In the genomic region with DNA sequence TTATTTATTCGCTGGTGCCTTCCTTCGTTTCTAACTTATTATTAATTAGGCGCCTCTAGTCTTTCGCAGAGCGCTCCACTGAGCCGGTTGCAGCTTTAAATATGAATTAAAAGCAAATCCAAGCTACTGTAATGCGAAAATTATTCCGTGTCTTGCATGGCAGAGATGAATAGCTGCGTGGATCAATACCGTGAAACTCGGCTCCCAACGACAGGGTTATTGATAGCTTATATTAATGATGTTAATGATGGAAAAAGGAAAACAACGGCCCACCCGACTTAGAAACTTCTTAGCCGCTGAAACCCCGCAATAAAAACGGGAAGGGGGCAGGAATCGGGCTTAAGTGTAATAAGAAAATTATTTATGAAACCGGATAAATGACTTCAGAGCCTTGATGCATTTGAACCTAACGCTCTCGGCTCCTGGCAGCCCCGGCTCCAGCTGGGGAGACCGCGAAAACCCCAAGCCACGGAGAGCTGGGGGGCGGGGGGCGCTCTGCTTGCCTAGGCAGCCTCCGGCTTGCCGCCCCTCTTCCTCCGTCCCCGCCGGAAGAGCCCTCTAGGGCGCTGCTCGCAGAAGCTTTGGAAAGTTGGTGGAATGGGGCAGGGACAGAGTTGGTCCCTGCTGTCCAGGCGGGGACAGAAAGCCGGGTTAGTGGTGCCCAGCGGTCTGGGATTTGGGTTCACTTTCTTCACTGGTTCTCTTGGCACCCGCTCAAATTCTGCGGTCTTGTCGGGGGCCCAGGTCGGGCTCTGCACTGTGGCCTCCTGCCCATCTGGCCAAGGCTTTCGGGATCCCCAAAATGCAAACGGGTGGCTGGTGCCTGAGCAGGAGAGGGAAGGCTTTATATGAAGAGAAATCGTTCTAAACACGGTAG, we compare ENCODE assay signal across 24 cellular contexts. TPM values are rescaled to one million over a fixed set of nuclear protein-coding genes. Genes with fewer than 3 reads are reported as not detected.
A peak's percentile ranks its signal among the peaks of the same experiment; 100 is the strongest.
DNase-seq lines count a peak whose midpoint lies in the region; ATAC-seq and TF ChIP-seq lines count a peak whose summit lies in the region.
"Had no signal": no experiment of that assay in that cellular context is flagged by ENCODE, and none has a peak within 500 bp of the region (broad histone marks: within the 10 kb centered on the region; RNA-seq: fewer than 3 reads in every experiment).

No MANE protein-coding gene starts in this region.

- H2BK5ac ChIP-seq in neuronal stem cell (ENCODE audit: low read length): no peak overlapping the region

- H3K14ac ChIP-seq in neuronal stem cell (ENCODE audit: low read length): no peak overlapping the region

- H3K4me2 ChIP-seq in neuronal stem cell (ENCODE audit: insufficient read depth, low read length, poor library complexity, severe bottlenecking): peak overlapping the region; percentile 19

- no peak for ATAC-seq in activated CD8-positive, alpha-beta T cell treated with anti-CD3 and anti-CD28 coated beads, Interleukin-2, amount 10 ng/mL, durations not matched to agents 7 days and 5 days
- ATAC-seq: activated CD8-positive, alpha-beta T cell treated with anti-CD3 and anti-CD28 coated beads for 36 hours; Panc1; pancreas had no signal

- H3K4me1 Mint-ChIP-seq in glutamatergic neuron (ENCODE audit: low read depth, unreplicated experiment): peaks cover 37% of the 10 kb centered on the region
- H3K4me1 Mint-ChIP-seq in activated CD8-positive, alpha-beta T cell treated with anti-CD3 and anti-CD28 coated beads, Interleukin-2, amount 10 ng/mL, durations not matched to agents 7 days and 5 days (ENCODE audit: low read depth): peaks cover 7% of the 10 kb centered on the region

- peak; percentile 3 for DNase-seq in activated CD4-positive, alpha-beta T cell treated with anti-CD3 and anti-CD28 coated beads for 48 hours
- no peak for DNase-seq in activated CD4-positive, alpha-beta T cell treated with anti-CD3 and anti-CD28 coated beads, Interleukin-2, amount 50 U/mL, for 4 hours
- DNase-seq in glutamatergic neuron (no peak), neuronal stem cell (ENCODE audit: low spot score) (peak; percentile 15), substantia nigra (lab: John Stamatoyannopoulos, UW) (no peak)
- no peak for DNase-seq in activated CD8-positive, alpha-beta T cell treated with anti-CD3 and anti-CD28 coated beads, Interleukin-2, amount 10 ng/mL, durations not matched to agents 7 days and 5 days
- no peak for DNase-seq in stimulated activated CD4-positive, alpha-beta T cell treated with anti-CD3 and anti-CD28 coated beads, Interleukin-1b, Interleukin-23, amount 100 ng/mL, for 48 hours
- DNase-seq: activated CD8-positive, alpha-beta T cell treated with anti-CD3 and anti-CD28 coated beads for 36 hours; effector memory CD4-positive, alpha-beta T cell; GM23248; head of caudate nucleus; NCI-H1417; NCI-H2171 treated with DMSO at 0.1 percent for 48 hours; NCI-H774; small intestine had no signal

- H3K36me3 ChIP-seq in HUES64 (ENCODE audit: insufficient read depth, low read length): no peaks in the 10 kb centered on the region; the same call in 1 of the 2 replicates
- no peaks in the 10 kb centered on the region for H3K36me3 ChIP-seq in neuronal stem cell (replicated peaks in 1 of 2; ENCODE audit: control insufficient read depth in 2 of 2, insufficient read depth in 2 of 2, low read length in 2 of 2)
- H3K36me3 ChIP-seq: BLaER1 treated with 17β-estradiol and CSF1 and Interleukin-3, amounts not matched to agents 10 nM and 100 nM; pancreas had no signal

- H3K4me3 ChIP-seq in HUES64 (ENCODE audit: low read length) (peak overlapping the region; percentile 33), neuronal stem cell (ENCODE audit: low read length in 2 of 2) (no peak overlapping the region)
- H3K4me3 ChIP-seq: GM23248 had no signal

- no peak overlapping the region for H2AK5ac ChIP-seq in neuronal stem cell (ENCODE audit: low read depth, low read length)

- no peak overlapping the region for H3K23ac ChIP-seq in neuronal stem cell (ENCODE audit: low read depth, low read length, poor library complexity)

- peaks cover 80% of the 10 kb centered on the region for H3K4me1 ChIP-seq in HUES64 (ENCODE audit: insufficient read depth, low read length)
- peaks cover 5% of the 10 kb centered on the region in 2 donors for H3K4me1 ChIP-seq in neuronal stem cell (ENCODE audit: control insufficient read depth in 2 of 2, insufficient read depth in 1 of 2, low read depth in 1 of 2, low read length in 2 of 2)

- no peak overlapping the region for H2BK12ac ChIP-seq in neuronal stem cell (ENCODE audit: low read length)

- no peaks in the 10 kb centered on the region for H3K79me1 ChIP-seq in neuronal stem cell (ENCODE audit: low read depth, low read length)

- CTCF ChIA-PET in activated CD8-positive, alpha-beta T cell treated with anti-CD3 and anti-CD28 coated beads, Interleukin-2, amount 10 ng/mL, durations not matched to agents 7 days and 5 days (lab: Charles Lee): interaction anchor here (0.9 kb wide), 1 partner anchor 15 kb away, joined by 5 read pairs; no protein-coding TSS in a partner anchor

- no peak overlapping the region for H2BK15ac ChIP-seq in neuronal stem cell (ENCODE audit: low read length)

- peak overlapping the region; percentile 68 for H3K4me3 Mint-ChIP-seq in glutamatergic neuron (ENCODE audit: unreplicated experiment)
- no peak overlapping the region for H3K4me3 Mint-ChIP-seq in activated CD8-positive, alpha-beta T cell treated with anti-CD3 and anti-CD28 coated beads, Interleukin-2, amount 10 ng/mL, durations not matched to agents 7 days and 5 days
- H3K4me3 Mint-ChIP-seq: activated CD8-positive, alpha-beta T cell treated with anti-CD3 and anti-CD28 coated beads for 36 hours; type B pancreatic cell had no signal

- POLR2A ChIA-PET in activated CD8-positive, alpha-beta T cell treated with anti-CD3 and anti-CD28 coated beads, Interleukin-2, amount 10 ng/mL, durations not matched to agents 7 days and 5 days (lab: Charles Lee): no interaction called here

- no peak overlapping the region for H3K4ac ChIP-seq in neuronal stem cell (ENCODE audit: low read length)

- H3K36me3 Mint-ChIP-seq in glutamatergic neuron (ENCODE audit: unreplicated experiment): no peaks in the 10 kb centered on the region
- H3K36me3 Mint-ChIP-seq in activated CD8-positive, alpha-beta T cell treated with anti-CD3 and anti-CD28 coated beads, Interleukin-2, amount 10 ng/mL, durations not matched to agents 7 days and 5 days (ENCODE audit: low read depth): peaks cover 3% of the 10 kb centered on the region
- H3K36me3 Mint-ChIP-seq: type B pancreatic cell had no signal

- H2AFZ ChIP-seq in neuronal stem cell (ENCODE audit: low read length): peak overlapping the region; percentile 63
- H2AFZ ChIP-seq: GM23248 had no signal

- H3K18ac ChIP-seq in neuronal stem cell (ENCODE audit: low read length): no peak overlapping the region

- H4K8ac ChIP-seq in neuronal stem cell (ENCODE audit: low read depth, low read length): no peak overlapping the region

- H3K9me3 Mint-ChIP-seq in glutamatergic neuron (ENCODE audit: unreplicated experiment): peaks cover 20% of the 10 kb centered on the region
- H3K9me3 Mint-ChIP-seq in activated CD8-positive, alpha-beta T cell treated with anti-CD3 and anti-CD28 coated beads, Interleukin-2, amount 10 ng/mL, durations not matched to agents 7 days and 5 days (ENCODE audit: insufficient read depth): no peaks in the 10 kb centered on the region
- H3K9me3 Mint-ChIP-seq: activated CD8-positive, alpha-beta T cell treated with anti-CD3 and anti-CD28 coated beads for 36 hours; type B pancreatic cell had no signal

- no peak overlapping the region for H3K27ac Mint-ChIP-seq in glutamatergic neuron (ENCODE audit: unreplicated experiment)
- no peak overlapping the region for H3K27ac Mint-ChIP-seq in activated CD8-positive, alpha-beta T cell treated with anti-CD3 and anti-CD28 coated beads, Interleukin-2, amount 10 ng/mL, durations not matched to agents 7 days and 5 days
- H3K27ac Mint-ChIP-seq: activated CD8-positive, alpha-beta T cell treated with anti-CD3 and anti-CD28 coated beads for 36 hours; type B pancreatic cell had no signal

- 19% methylated on average over 45 of the region's 45 CpGs for WGBS in HUES64
- no CpG with 5 or more reads among the region's 45 CpGs for WGBS in neuronal stem cell (ENCODE audit: extremely low coverage in 2 of 2, insufficient read length in 2 of 2, insufficient replicate concordance in 1 of 2), 2 donors

- H2BK120ac ChIP-seq in neuronal stem cell (ENCODE audit: low read depth, low read length): no peak overlapping the region

- no peak overlapping the region for H3K27ac ChIP-seq in HUES64 (ENCODE audit: low read depth, low read length)
- H3K27ac ChIP-seq in neuronal stem cell (replicated peaks; ENCODE audit: low read length): no peak overlapping the region
- H3K27ac ChIP-seq in substantia nigra (ENCODE audit: low read depth, low read length, poor library complexity, severe bottlenecking): no peak overlapping the region
- H3K27ac ChIP-seq: BLaER1 treated with 17β-estradiol and CSF1 and Interleukin-3, amounts not matched to agents 10 nM and 100 nM; GM23248 had no signal

- H3K27me3 ChIP-seq in HUES64 (ENCODE audit: insufficient read depth, low read length) (peaks cover 100% of the 10 kb centered on the region), neuronal stem cell (ENCODE audit: control insufficient read depth in 3 of 3, insufficient read depth in 3 of 3, low read depth in 1 of 3, low read length in 3 of 3) (peaks cover 54 to 100% (median 100%) of the 10 kb centered on the region in 3 experiments)
- H3K27me3 ChIP-seq: pancreas had no signal

- H3K9me3 ChIP-seq in HUES64 (ENCODE audit: insufficient read depth, low read depth, low read length): no peaks in the 10 kb centered on the region
- peaks cover 8 to 18% of the 10 kb centered on the region in 2 donors for H3K9me3 ChIP-seq in neuronal stem cell (replicated peaks in 1 of 2; ENCODE audit: control insufficient read depth in 2 of 2, insufficient read depth in 1 of 2, low read depth in 1 of 2, low read length in 2 of 2)
- H3K9me3 ChIP-seq: pancreas had no signal

- peaks cover 38% of the 10 kb centered on the region for H3K27me3 Mint-ChIP-seq in glutamatergic neuron (ENCODE audit: unreplicated experiment)
- H3K27me3 Mint-ChIP-seq in activated CD8-positive, alpha-beta T cell treated with anti-CD3 and anti-CD28 coated beads, Interleukin-2, amount 10 ng/mL, durations not matched to agents 7 days and 5 days (ENCODE audit: low read depth): peaks cover 90% of the 10 kb centered on the region

- H4K91ac ChIP-seq in neuronal stem cell (ENCODE audit: low read depth, low read length, poor library complexity): no peak overlapping the region

- TF ChIP-seq CTCF in glutamatergic neuron (IDR thresholded peaks at IDR 0.05; ENCODE audit: partially characterized antibody, unreplicated experiment): no peak

- H3K9ac ChIP-seq in HUES64 (ENCODE audit: low read depth, low read length) (no peak overlapping the region), neuronal stem cell (ENCODE audit: low read depth, low read length, poor library complexity) (no peak overlapping the region)
- H3K9ac ChIP-seq: BLaER1 treated with 17β-estradiol and CSF1 and Interleukin-3, amounts not matched to agents 10 nM and 100 nM; GM23248 had no signal

RNA-seq across cellular contexts. Expression of a gene that starts 7.7 kb away (rescaled TPM):
- polyA plus RNA-seq in HUES64 (2013, experiment 1 of 2): 2.1 TPM
- polyA plus RNA-seq in HUES64 (2013, experiment 2 of 2): 5.1 TPM
- total RNA-seq in glutamatergic neuron (ENCODE audit: unreplicated experiment): 48.9 TPM
- polyA plus RNA-seq in neuronal stem cell (2013, experiment 1 of 2): 0.24 TPM
- polyA plus RNA-seq in neuronal stem cell (2013, experiment 2 of 2): 0.24 TPM
- not detected for total RNA-seq in activated CD8-positive, alpha-beta T cell treated with anti-CD3 and anti-CD28 coated beads, Interleukin-2, amount 10 ng/mL, durations not matched to agents 7 days and 5 days
- total RNA-seq: A172; activated CD8-positive, alpha-beta T cell treated with anti-CD3 and anti-CD28 coated beads for 36 hours; fibroblast of lung; GM23248; kidney epithelial cell; LHCN-M2 had no signal
- polyA plus RNA-seq: fibroblast of lung, GM23248, small intestine had no signal

Comparison
In these comparisons a context has a peak if more than half of its experiments do, and no peak if none do; other contexts are left out.
1. DNase-seq: peak in activated CD4-positive, alpha-beta T cell treated with anti-CD3 and anti-CD28 coated beads for 48 hours (single experiment) and neuronal stem cell (single experiment); none in activated CD4-positive, alpha-beta T cell treated with anti-CD3 and anti-CD28 coated beads, Interleukin-2, amount 50 U/mL, for 4 hours (0 of 2), glutamatergic neuron (single experiment), substantia nigra (0 of 49), activated CD8-positive, alpha-beta T cell treated with anti-CD3 and anti-CD28 coated beads, Interleukin-2, amount 10 ng/mL, durations not matched to agents 7 days and 5 days (single experiment) and stimulated activated CD4-positive, alpha-beta T cell treated with anti-CD3 and anti-CD28 coated beads, Interleukin-1b, Interleukin-23, amount 100 ng/mL, for 48 hours (single experiment).
2. RNA of a gene that starts 7.7 kb away (total RNA-seq): 48.9 TPM in glutamatergic neuron (single experiment); not detected in activated CD8-positive, alpha-beta T cell treated with anti-CD3 and anti-CD28 coated beads, Interleukin-2, amount 10 ng/mL, durations not matched to agents 7 days and 5 days; every median in the first group is over 10 times any median in the second.